Comparison of ENCODE assay signal across 1 cellular context in genomic region chr5:110726249-110727024, GRCh38.
A peak's percentile ranks its signal among the peaks of the same experiment; 100 is the strongest.
TF ChIP-seq lines count a peak whose summit lies in the region.

TMEM232 (minus strand) TSS chr5:110726671; CDS start chr5:110667352, 59,319 bp downstream.

TF ChIP-seq in A549, 52 proteins besides CTCF, POLR2A, EP300 and RAD21 (continued from another document):
- 0 out of 2 replicates have a peak, but pooled peaks have one; percentile 32 for TF ChIP-seq PHF8 (IDR thresholded peaks at IDR 0.05; ENCODE audit: borderline replicate concordance, low read depth)
- no peak for TF ChIP-seq FOSL2 (IDR thresholded peaks at IDR 0.05)
- TF ChIP-seq FOSL2 (CRISPR knock-in tag; IDR thresholded peaks at IDR 0.05) = no peak
- TF ChIP-seq NFE2L2 (conservative IDR thresholded peaks at IDR 0.05; ENCODE audit: low read length) = no peak
- TF ChIP-seq, protein P1, sequence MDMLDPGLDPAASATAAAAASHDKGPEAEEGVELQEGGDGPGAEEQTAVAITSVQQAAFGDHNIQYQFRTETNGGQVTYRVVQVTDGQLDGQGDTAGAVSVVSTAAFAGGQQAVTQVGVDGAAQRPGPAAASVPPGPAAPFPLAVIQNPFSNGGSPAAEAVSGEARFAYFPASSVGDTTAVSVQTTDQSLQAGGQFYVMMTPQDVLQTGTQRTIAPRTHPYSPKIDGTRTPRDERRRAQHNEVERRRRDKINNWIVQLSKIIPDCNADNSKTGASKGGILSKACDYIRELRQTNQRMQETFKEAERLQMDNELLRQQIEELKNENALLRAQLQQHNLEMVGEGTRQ (IDR thresholded peaks at IDR 0.05) = peak; percentile 52
- TF ChIP-seq EHF (CRISPR knock-in tag; IDR thresholded peaks at IDR 0.05) = no peak
- no peak for TF ChIP-seq ESRRA (IDR thresholded peaks at IDR 0.05; ENCODE audit: borderline replicate concordance, low read length)
- no peak for TF ChIP-seq MYC (IDR thresholded peaks at IDR 0.05; ENCODE audit: borderline replicate concordance, low read length)
- TF ChIP-seq JUNB (IDR thresholded peaks at IDR 0.05) = no peak
